In genomic region chr7:116426428-116427156, GRCh38 we compare ENCODE assay signal across 11 cellular contexts.
DNase-seq lines count a peak whose midpoint lies in the region; ATAC-seq, FAIRE-seq and TF ChIP-seq lines count a peak whose summit lies in the region.
"Had no signal": no experiment of that assay in that cellular context is flagged by ENCODE, and none has a peak within 500 bp of the region (broad histone marks: within the 10 kb centered on the region; RNA-seq: fewer than 3 reads in every experiment).

No MANE protein-coding gene starts in this region.

- POLR2A ChIA-PET in K562 (lab: Yijun Ruan, JAX), result interaction anchor here (0.5 to 1.5 kb wide), 3 partner anchors 9 to 67 kb away, joined by 3 to 8 read pairs (median 3); no protein-coding TSS in a partner anchor

- H3K27me3 Mint-ChIP-seq in stimulated activated naive CD8-positive, alpha-beta T cell treated with anti-CD3 and anti-CD28 coated beads, Interleukin-15, amount 100 ng/mL, for 72 hours, result peaks cover 10% of the 10 kb centered on the region
- H3K27me3 Mint-ChIP-seq in CD14-positive monocyte (ENCODE audit: low read depth in 3 of 3), result peaks cover 0 to 2% (median 2%) of the 10 kb centered on the region in 3 donors

- no peak overlapping the region for H3K4me2 ChIP-seq in K562 (ENCODE audit: insufficient read depth, low read length)

- TF ChIP-seq POLR2A in K562 (conservative IDR thresholded peaks at IDR 0.05), result no peak

- no peak overlapping the region for H3K27ac Mint-ChIP-seq in stimulated activated naive CD8-positive, alpha-beta T cell treated with anti-CD3 and anti-CD28 coated beads, Interleukin-15, amount 100 ng/mL, for 72 hours
- no peak overlapping the region for H3K27ac Mint-ChIP-seq in CD14-positive monocyte
- H3K27ac Mint-ChIP-seq: CD4-positive, alpha-beta memory T cell had no signal

- TF ChIP-seq EP300 in K562 (IDR thresholded peaks at IDR 0.05; ENCODE audit: low read length), result no peak

- H3K4me1 ChIP-seq in K562 (replicated peaks in 1 of 2; ENCODE audit: control insufficient read depth in 2 of 2, insufficient read depth in 2 of 2, low read length in 2 of 2), result peaks cover 0 to 6% of the 10 kb centered on the region in 2 experiments; a peak in 2 of 5 replicates
- H3K4me1 ChIP-seq: spleen had no signal

- WGBS in K562 (ENCODE audit: insufficient coverage, low coverage, missing lambda C conversion rate), result 11% methylated on average over 4 of the region's 4 CpGs

- no TSS peak for BruUV-seq in K562 (replicated peaks; lab: Mats Ljungman, UMichigan)

- H3K27me3 ChIP-seq in K562 (ENCODE audit: control insufficient read depth in 2 of 2, insufficient read depth in 2 of 2, low read length in 2 of 2) (no peaks in the 10 kb centered on the region), kidney epithelial cell (ENCODE audit: control insufficient read depth, insufficient read depth, low read length) (no peaks in the 10 kb centered on the region)
- H3K27me3 ChIP-seq: spleen had no signal

- no peaks in the 10 kb centered on the region for H3K9me1 ChIP-seq in K562 (ENCODE audit: control insufficient read depth, insufficient read depth, low read length)

- in situ Hi-C loops in K562 (cut with MboI), result no loop called here

- no peaks in the 10 kb centered on the region for H4K20me1 ChIP-seq in K562 (replicated peaks; ENCODE audit: control insufficient read depth, insufficient read depth, low read length)

- no peak for TF ChIP-seq RAD21 in K562 (CRISPR knock-in tag; conservative IDR thresholded peaks at IDR 0.05 in 1 of 2, IDR thresholded peaks at IDR 0.05 in 1 of 2)

- no peaks in the 10 kb centered on the region for H3K36me3 ChIP-seq in K562 (ENCODE audit: control insufficient read depth, insufficient read depth, low read length)
- no peaks in the 10 kb centered on the region for H3K36me3 ChIP-seq in kidney epithelial cell (ENCODE audit: control insufficient read depth, insufficient read depth, low read length)
- H3K36me3 ChIP-seq: spleen had no signal

- no peaks in the 10 kb centered on the region for H3K79me2 ChIP-seq in K562 (ENCODE audit: control insufficient read depth, insufficient read depth, low read length)

- intact Hi-C loops in K562 (cut with micrococcal nuclease) (no loop called here), CD14-positive monocyte (cut with micrococcal nuclease) (no loop called here)

- DNase-seq in stimulated activated naive CD8-positive, alpha-beta T cell treated with anti-CD3 and anti-CD28 coated beads, Interleukin-15, Interleukin-2, amounts not matched to agents 100 U/mL and 50 U/mL, for 24 hours, result no peak
- no peak for DNase-seq in stimulated activated naive CD8-positive, alpha-beta T cell treated with anti-CD3 and anti-CD28 coated beads, Interleukin-15, amount 100 ng/mL, for 72 hours
- DNase-seq in K562 (ENCODE audit: extremely low read depth in 1 of 4, low spot score in 3 of 4) (peak in 1 of 4 experiments; percentile 64), kidney epithelial cell (ENCODE audit: low read depth) (peak; percentile 60), CD14-positive monocyte (ENCODE audit: low spot score) (no peak), COR-L47 (lab: John Stamatoyannopoulos, UW) (no peak), NCI-H187 treated with DMSO at 0.1 percent for 48 hours (lab: John Stamatoyannopoulos, UW) (no peak)
- DNase-seq: activated CD8-positive, alpha-beta memory T cell treated with anti-CD3 and anti-CD28 coated beads, Interleukin-2, amount 50 U/mL, for 4 hours; CD4-positive, alpha-beta memory T cell; spleen had no signal

- H2AFZ ChIP-seq in K562 (ENCODE audit: low read depth, low read length), result peak overlapping the region; percentile 32; the same call in 1 of the 2 replicates

- no peak overlapping the region for H3K27ac ChIP-seq in K562 (ENCODE audit: extremely low read depth, low read depth, low read length)
- H3K27ac ChIP-seq: spleen had no signal

- H3K9ac ChIP-seq in K562 (ENCODE audit: insufficient read depth in 1 of 2, low read depth in 2 of 2, low read length in 2 of 2), result no peak overlapping the region

- H3K4me3 ChIP-seq in K562 (no peak overlapping the region), kidney epithelial cell (ENCODE audit: low read depth, low read length) (no peak overlapping the region)
- H3K4me3 ChIP-seq: spleen had no signal

- no peak for FAIRE-seq in K562 (lab: Jason Lieb, UNC)

- CTCF ChIA-PET in K562 (lab: Yijun Ruan, JAX; ENCODE audit: low intra/inter-chr PET ratio), result no interaction called here

- H3K4me1 Mint-ChIP-seq in stimulated activated naive CD8-positive, alpha-beta T cell treated with anti-CD3 and anti-CD28 coated beads, Interleukin-15, amount 100 ng/mL, for 72 hours, result no peaks in the 10 kb centered on the region
- peaks cover 2% of the 10 kb centered on the region for H3K4me1 Mint-ChIP-seq in CD14-positive monocyte
- H3K4me1 Mint-ChIP-seq: CD4-positive, alpha-beta memory T cell had no signal

- peak; percentile 23 for ATAC-seq in stimulated activated naive CD8-positive, alpha-beta T cell treated with anti-CD3 and anti-CD28 coated beads, Interleukin-15, Interleukin-2, amounts not matched to agents 100 U/mL and 50 U/mL, for 24 hours
- no peak for ATAC-seq in stimulated activated naive CD8-positive, alpha-beta T cell treated with anti-CD3 and anti-CD28 coated beads, Interleukin-15, amount 100 ng/mL, for 72 hours
- ATAC-seq in K562 (no peak), HG03571 (IDR thresholded peaks at IDR 0.05; ENCODE audit: unreplicated experiment) (no peak)

- H3K36me3 Mint-ChIP-seq in CD14-positive monocyte, result no peaks in the 10 kb centered on the region
- H3K36me3 Mint-ChIP-seq: CD4-positive, alpha-beta memory T cell had no signal

- H3K9me3 Mint-ChIP-seq in stimulated activated naive CD8-positive, alpha-beta T cell treated with anti-CD3 and anti-CD28 coated beads, Interleukin-15, amount 100 ng/mL, for 72 hours, result no peaks in the 10 kb centered on the region
- peaks cover 0 to 4% (median 0%) of the 10 kb centered on the region in 7 donors for H3K9me3 Mint-ChIP-seq in CD14-positive monocyte

- H3K4me3 Mint-ChIP-seq in stimulated activated naive CD8-positive, alpha-beta T cell treated with anti-CD3 and anti-CD28 coated beads, Interleukin-15, amount 100 ng/mL, for 72 hours, result no peak overlapping the region
- H3K4me3 Mint-ChIP-seq in CD14-positive monocyte, result no peak overlapping the region
- H3K4me3 Mint-ChIP-seq: CD4-positive, alpha-beta memory T cell had no signal

- no peaks in the 10 kb centered on the region for H3K9me3 ChIP-seq in K562 (replicated peaks; ENCODE audit: control insufficient read depth, insufficient read depth, low read depth, low read length)
- H3K9me3 ChIP-seq: spleen had no signal

- no peak for TF ChIP-seq CTCF in K562 (IDR thresholded peaks at IDR 0.05 in 2 of 3, conservative IDR thresholded peaks at IDR 0.05 in 1 of 3; ENCODE audit: insufficient read depth in 2 of 3, low read depth in 1 of 3, low read length in 3 of 3)
- no peak for TF ChIP-seq CTCF in kidney epithelial cell (IDR thresholded peaks at IDR 0.05; ENCODE audit: insufficient read depth, low read length, poor library complexity, severe bottlenecking)
- TF ChIP-seq CTCF in CD14-positive monocyte (IDR thresholded peaks at IDR 0.05), result no peak

TF ChIP-seq in K562, 482 proteins besides CTCF, POLR2A, EP300 and RAD21 (continues in another document):
- TF ChIP-seq ZNF217 (CRISPR knock-in tag; IDR thresholded peaks at IDR 0.05) (no peak), ZNF280B (CRISPR knock-in tag; IDR thresholded peaks at IDR 0.05) (no peak), KLF16 (IDR thresholded peaks at IDR 0.05) (no peak), EHMT2 (IDR thresholded peaks at IDR 0.05) (peak; percentile 36; the same call in 1 of the 2 replicates)
- TF ChIP-seq, protein P1, sequence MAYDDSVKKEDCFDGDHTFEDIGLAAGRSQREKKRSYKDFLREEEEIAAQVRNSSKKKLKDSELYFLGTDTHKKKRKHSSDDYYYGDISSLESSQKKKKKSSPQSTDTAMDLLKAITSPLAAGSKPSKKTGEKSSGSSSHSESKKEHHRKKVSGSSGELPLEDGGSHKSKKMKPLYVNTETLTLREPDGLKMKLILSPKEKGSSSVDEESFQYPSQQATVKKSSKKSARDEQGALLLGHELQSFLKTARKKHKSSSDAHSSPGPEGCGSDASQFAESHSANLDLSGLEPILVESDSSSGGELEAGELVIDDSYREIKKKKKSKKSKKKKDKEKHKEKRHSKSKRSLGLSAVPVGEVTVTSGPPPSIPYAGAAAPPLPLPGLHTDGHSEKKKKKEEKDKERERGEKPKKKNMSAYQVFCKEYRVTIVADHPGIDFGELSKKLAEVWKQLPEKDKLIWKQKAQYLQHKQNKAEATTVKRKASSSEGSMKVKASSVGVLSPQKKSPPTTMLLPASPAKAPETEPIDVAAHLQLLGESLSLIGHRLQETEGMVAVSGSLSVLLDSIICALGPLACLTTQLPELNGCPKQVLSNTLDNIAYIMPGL (CRISPR knock-in tag; IDR thresholded peaks at IDR 0.05), result no peak
- TF ChIP-seq, protein P2, sequence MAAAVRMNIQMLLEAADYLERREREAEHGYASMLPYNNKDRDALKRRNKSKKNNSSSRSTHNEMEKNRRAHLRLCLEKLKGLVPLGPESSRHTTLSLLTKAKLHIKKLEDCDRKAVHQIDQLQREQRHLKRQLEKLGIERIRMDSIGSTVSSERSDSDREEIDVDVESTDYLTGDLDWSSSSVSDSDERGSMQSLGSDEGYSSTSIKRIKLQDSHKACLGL (CRISPR knock-in tag; IDR thresholded peaks at IDR 0.05; ENCODE audit: borderline replicate concordance, poor library complexity, severe bottlenecking), result no peak
